Comparison of ENCODE assay signal across 24 cellular contexts in the genomic region with DNA sequence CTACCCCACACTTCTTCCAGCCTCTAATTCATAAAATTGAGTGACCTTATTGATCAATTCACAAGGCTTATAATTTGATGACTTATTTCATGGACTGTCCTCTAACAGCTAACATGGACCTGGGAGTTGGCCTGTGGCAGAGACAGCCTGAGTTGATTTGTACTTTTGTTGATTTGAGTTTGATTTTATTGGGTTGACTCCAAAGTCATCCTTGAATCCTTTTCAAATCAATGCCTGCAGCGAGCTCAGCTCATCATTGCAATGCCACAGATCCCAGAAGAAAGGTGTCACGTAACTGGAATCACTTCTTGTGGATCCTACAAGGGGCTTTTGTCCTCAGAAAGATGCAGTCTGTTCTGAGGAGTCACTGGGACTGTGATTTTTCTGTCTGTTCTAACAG.
"Had no signal": no experiment of that assay in that cellular context is flagged by ENCODE, and none has a peak within 500 bp of the region (broad histone marks: within the 10 kb centered on the region; RNA-seq: fewer than 3 reads in every experiment).

No MANE protein-coding gene starts in this region.

- FAIRE-seq: endometrium, islet of Langerhans, keratinocyte had no signal

- H3K9me3 ChIP-seq: colonic mucosa, esophagus squamous epithelium, gastrocnemius medialis, heart right ventricle, left ventricle myocardium inferior, lower lobe of right lung had no signal

- H3K4me3 Mint-ChIP-seq: dendritic cell treated with granulocyte-macrophage colony-stimulating factor and Interleukin-4, amounts not matched to agents 40 ng/mL and 50 ng/mL, for 4 days; effector memory CD8-positive, alpha-beta T cell; endodermal cell had no signal

- H3K9me3 Mint-ChIP-seq: dendritic cell treated with granulocyte-macrophage colony-stimulating factor and Interleukin-4, amounts not matched to agents 40 ng/mL and 50 ng/mL, for 4 days; effector memory CD8-positive, alpha-beta T cell had no signal

- ATAC-seq: effector memory CD8-positive, alpha-beta T cell; esophagus mucosa; gastrocnemius medialis; heart right ventricle; left cardiac atrium; lower lobe of right lung had no signal

- H3K27me3 ChIP-seq: colonic mucosa, esophagus squamous epithelium, gastrocnemius medialis, heart right ventricle had no signal

- H3K27ac Mint-ChIP-seq: endodermal cell had no signal

- H3K36me3 ChIP-seq: colonic mucosa, esophagus squamous epithelium, gastrocnemius medialis, heart right ventricle, left ventricle myocardium inferior, lower lobe of right lung had no signal

- H3K27me3 Mint-ChIP-seq: dendritic cell treated with granulocyte-macrophage colony-stimulating factor and Interleukin-4, amounts not matched to agents 40 ng/mL and 50 ng/mL, for 4 days; effector memory CD8-positive, alpha-beta T cell had no signal

- DNase-seq: colonic mucosa; cortex of kidney; effector CD8-positive, alpha-beta T cell; effector memory CD8-positive, alpha-beta T cell; endodermal cell; erythroblast; esophagus squamous epithelium; foreskin melanocyte; gastrocnemius medialis; glutamatergic neuron; head of caudate nucleus; heart right ventricle; hippocampal formation; left cardiac atrium; left ventricle myocardium inferior; lower lobe of right lung; mesendoderm; midbrain had no signal

- H3K27ac ChIP-seq: colonic mucosa, epithelial cell of prostate, esophagus squamous epithelium, gastrocnemius medialis, heart right ventricle, left ventricle myocardium inferior, lower lobe of right lung had no signal

- H3K4me3 ChIP-seq: colonic mucosa, esophagus squamous epithelium, gastrocnemius medialis, heart right ventricle, left ventricle myocardium inferior, lower lobe of right lung had no signal
